In genomic region chr10:70890917-70891431, GRCh38 we compare ENCODE assay signal across 1 cellular context.
A peak's percentile ranks its signal among the peaks of the same experiment; 100 is the strongest.
TF ChIP-seq lines count a peak whose summit lies in the region.

No MANE protein-coding gene starts in this region.

TF ChIP-seq in K562, 482 proteins besides CTCF, POLR2A, EP300 and RAD21 (continued from another document and continues in another):
- TF ChIP-seq ZNF609 (CRISPR knock-in tag; IDR thresholded peaks at IDR 0.05; ENCODE audit: borderline replicate concordance) (no peak), TCF7L2 (IDR thresholded peaks at IDR 0.05; ENCODE audit: low read depth, low read length) (no peak), TBP (optimal IDR thresholded peaks at IDR 0.05; ENCODE audit: low read depth, low read length) (no peak), BRCA1 (IDR thresholded peaks at IDR 0.05) (no peak), BRCA1 (CRISPR knock-in tag; IDR thresholded peaks at IDR 0.05) (no peak), MTF1 (CRISPR knock-in tag; IDR thresholded peaks at IDR 0.05; ENCODE audit: borderline replicate concordance) (no peak), PRPF4 (IDR thresholded peaks at IDR 0.05; ENCODE audit: insufficient read depth, low read depth, low read length, poor library complexity, severe bottlenecking) (no peak), SAFB (IDR thresholded peaks at IDR 0.05; ENCODE audit: borderline replicate concordance, low read depth, low read length) (no peak), RHOXF2B (CRISPR knock-in tag; conservative IDR thresholded peaks at IDR 0.05) (no peak), SETDB1 (IDR thresholded peaks at IDR 0.05; ENCODE audit: low read length) (no peak), PHF20 (IDR thresholded peaks at IDR 0.05; ENCODE audit: partially characterized antibody) (no peak), ZNF75A (CRISPR knock-in tag; IDR thresholded peaks at IDR 0.05) (no peak), SNRNP70 (optimal IDR thresholded peaks at IDR 0.05; ENCODE audit: low read depth, low read length) (no peak), U2AF1 (optimal IDR thresholded peaks at IDR 0.05; ENCODE audit: low read depth, low read length) (no peak), ZNF232 (CRISPR knock-in tag; IDR thresholded peaks at IDR 0.05) (no peak), SP2 (IDR thresholded peaks at IDR 0.05; ENCODE audit: extremely low read depth, low read depth, low read length, poor library complexity, severe bottlenecking) (no peak), MEF2D (tag; conservative IDR thresholded peaks at IDR 0.05; ENCODE audit: low read depth) (no peak), SMARCB1 (IDR thresholded peaks at IDR 0.05; ENCODE audit: insufficient read length, low read depth) (no peak), NEUROD1 (IDR thresholded peaks at IDR 0.05; ENCODE audit: borderline replicate concordance, low read depth, low read length, partially characterized antibody) (no peak), SFPQ (IDR thresholded peaks at IDR 0.05; ENCODE audit: low read depth, low read length) (no peak), RNF219 (CRISPR knock-in tag; IDR thresholded peaks at IDR 0.05) (no peak), ZBTB7A (IDR thresholded peaks at IDR 0.05; ENCODE audit: borderline replicate concordance, control insufficient read depth, low read depth, low read length) (no peak), NCOR1 (IDR thresholded peaks at IDR 0.05) (no peak), OTX1 (CRISPR knock-in tag; IDR thresholded peaks at IDR 0.05) (no peak), PKNOX1 (IDR thresholded peaks at IDR 0.05) (peak; percentile 79), MTA1 (IDR thresholded peaks at IDR 0.05; ENCODE audit: borderline replicate concordance) (no peak), CREB1 (IDR thresholded peaks at IDR 0.05) (no peak), CREB1 (CRISPR knock-in tag; IDR thresholded peaks at IDR 0.05) (no peak; the same call in 1 of the 2 replicates), RBM39 (optimal IDR thresholded peaks at IDR 0.05; ENCODE audit: low read depth, low read length) (no peak), TBL1XR1 (IDR thresholded peaks at IDR 0.05; ENCODE audit: low read length in 2 of 2) (no peak), KDM4B (IDR thresholded peaks at IDR 0.05; ENCODE audit: borderline replicate concordance in 2 of 2, low read depth in 1 of 2) (no peak), XRCC3 (IDR thresholded peaks at IDR 0.05) (no peak), SMAD4 (CRISPR knock-in tag; conservative IDR thresholded peaks at IDR 0.05) (no peak)
- TF ChIP-seq, protein P1, sequence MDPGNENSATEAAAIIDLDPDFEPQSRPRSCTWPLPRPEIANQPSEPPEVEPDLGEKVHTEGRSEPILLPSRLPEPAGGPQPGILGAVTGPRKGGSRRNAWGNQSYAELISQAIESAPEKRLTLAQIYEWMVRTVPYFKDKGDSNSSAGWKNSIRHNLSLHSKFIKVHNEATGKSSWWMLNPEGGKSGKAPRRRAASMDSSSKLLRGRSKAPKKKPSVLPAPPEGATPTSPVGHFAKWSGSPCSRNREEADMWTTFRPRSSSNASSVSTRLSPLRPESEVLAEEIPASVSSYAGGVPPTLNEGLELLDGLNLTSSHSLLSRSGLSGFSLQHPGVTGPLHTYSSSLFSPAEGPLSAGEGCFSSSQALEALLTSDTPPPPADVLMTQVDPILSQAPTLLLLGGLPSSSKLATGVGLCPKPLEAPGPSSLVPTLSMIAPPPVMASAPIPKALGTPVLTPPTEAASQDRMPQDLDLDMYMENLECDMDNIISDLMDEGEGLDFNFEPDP (CRISPR knock-in tag; IDR thresholded peaks at IDR 0.05), result no peak
- TF ChIP-seq, protein P2, sequence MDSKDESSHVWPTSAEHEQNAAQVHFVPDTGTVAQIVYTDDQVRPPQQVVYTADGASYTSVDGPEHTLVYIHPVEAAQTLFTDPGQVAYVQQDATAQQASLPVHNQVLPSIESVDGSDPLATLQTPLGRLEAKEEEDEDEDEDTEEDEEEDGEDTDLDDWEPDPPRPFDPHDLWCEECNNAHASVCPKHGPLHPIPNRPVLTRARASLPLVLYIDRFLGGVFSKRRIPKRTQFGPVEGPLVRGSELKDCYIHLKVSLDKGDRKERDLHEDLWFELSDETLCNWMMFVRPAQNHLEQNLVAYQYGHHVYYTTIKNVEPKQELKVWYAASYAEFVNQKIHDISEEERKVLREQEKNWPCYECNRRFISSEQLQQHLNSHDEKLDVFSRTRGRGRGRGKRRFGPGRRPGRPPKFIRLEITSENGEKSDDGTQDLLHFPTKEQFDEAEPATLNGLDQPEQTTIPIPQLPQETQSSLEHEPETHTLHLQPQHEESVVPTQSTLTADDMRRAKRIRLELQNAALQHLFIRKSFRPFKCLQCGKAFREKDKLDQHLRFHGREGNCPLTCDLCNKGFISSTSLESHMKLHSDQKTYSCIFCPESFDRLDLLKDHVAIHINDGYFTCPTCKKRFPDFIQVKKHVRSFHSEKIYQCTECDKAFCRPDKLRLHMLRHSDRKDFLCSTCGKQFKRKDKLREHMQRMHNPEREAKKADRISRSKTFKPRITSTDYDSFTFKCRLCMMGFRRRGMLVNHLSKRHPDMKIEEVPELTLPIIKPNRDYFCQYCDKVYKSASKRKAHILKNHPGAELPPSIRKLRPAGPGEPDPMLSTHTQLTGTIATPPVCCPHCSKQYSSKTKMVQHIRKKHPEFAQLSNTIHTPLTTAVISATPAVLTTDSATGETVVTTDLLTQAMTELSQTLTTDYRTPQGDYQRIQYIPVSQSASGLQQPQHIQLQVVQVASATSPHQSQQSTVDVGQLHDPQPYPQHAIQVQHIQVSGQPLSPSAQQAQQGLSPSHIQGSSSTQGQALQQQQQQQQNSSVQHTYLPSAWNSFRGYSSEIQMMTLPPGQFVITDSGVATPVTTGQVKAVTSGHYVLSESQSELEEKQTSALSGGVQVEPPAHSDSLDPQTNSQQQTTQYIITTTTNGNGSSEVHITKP (IDR thresholded peaks at IDR 0.05; ENCODE audit: partially characterized antibody), result no peak
- TF ChIP-seq, protein P3, sequence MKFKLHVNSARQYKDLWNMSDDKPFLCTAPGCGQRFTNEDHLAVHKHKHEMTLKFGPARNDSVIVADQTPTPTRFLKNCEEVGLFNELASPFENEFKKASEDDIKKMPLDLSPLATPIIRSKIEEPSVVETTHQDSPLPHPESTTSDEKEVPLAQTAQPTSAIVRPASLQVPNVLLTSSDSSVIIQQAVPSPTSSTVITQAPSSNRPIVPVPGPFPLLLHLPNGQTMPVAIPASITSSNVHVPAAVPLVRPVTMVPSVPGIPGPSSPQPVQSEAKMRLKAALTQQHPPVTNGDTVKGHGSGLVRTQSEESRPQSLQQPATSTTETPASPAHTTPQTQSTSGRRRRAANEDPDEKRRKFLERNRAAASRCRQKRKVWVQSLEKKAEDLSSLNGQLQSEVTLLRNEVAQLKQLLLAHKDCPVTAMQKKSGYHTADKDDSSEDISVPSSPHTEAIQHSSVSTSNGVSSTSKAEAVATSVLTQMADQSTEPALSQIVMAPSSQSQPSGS (CRISPR knock-in tag; IDR thresholded peaks at IDR 0.05), result peak; percentile 53; the same call in 1 of the 2 replicates
- TF ChIP-seq, protein P4, sequence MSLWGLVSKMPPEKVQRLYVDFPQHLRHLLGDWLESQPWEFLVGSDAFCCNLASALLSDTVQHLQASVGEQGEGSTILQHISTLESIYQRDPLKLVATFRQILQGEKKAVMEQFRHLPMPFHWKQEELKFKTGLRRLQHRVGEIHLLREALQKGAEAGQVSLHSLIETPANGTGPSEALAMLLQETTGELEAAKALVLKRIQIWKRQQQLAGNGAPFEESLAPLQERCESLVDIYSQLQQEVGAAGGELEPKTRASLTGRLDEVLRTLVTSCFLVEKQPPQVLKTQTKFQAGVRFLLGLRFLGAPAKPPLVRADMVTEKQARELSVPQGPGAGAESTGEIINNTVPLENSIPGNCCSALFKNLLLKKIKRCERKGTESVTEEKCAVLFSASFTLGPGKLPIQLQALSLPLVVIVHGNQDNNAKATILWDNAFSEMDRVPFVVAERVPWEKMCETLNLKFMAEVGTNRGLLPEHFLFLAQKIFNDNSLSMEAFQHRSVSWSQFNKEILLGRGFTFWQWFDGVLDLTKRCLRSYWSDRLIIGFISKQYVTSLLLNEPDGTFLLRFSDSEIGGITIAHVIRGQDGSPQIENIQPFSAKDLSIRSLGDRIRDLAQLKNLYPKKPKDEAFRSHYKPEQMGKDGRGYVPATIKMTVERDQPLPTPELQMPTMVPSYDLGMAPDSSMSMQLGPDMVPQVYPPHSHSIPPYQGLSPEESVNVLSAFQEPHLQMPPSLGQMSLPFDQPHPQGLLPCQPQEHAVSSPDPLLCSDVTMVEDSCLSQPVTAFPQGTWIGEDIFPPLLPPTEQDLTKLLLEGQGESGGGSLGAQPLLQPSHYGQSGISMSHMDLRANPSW (CRISPR knock-in tag; IDR thresholded peaks at IDR 0.05), result no peak
- TF ChIP-seq, protein P5, sequence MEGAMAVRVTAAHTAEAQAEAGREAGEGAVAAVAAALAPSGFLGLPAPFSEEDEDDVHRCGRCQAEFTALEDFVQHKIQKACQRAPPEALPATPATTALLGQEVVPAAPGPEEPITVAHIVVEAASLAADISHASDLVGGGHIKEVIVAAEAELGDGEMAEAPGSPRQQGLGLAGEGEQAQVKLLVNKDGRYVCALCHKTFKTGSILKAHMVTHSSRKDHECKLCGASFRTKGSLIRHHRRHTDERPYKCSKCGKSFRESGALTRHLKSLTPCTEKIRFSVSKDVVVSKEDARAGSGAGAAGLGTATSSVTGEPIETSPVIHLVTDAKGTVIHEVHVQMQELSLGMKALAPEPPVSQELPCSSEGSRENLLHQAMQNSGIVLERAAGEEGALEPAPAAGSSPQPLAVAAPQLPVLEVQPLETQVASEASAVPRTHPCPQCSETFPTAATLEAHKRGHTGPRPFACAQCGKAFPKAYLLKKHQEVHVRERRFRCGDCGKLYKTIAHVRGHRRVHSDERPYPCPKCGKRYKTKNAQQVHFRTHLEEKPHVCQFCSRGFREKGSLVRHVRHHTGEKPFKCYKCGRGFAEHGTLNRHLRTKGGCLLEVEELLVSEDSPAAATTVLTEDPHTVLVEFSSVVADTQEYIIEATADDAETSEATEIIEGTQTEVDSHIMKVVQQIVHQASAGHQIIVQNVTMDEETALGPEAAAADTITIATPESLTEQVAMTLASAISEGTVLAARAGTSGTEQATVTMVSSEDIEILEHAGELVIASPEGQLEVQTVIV (CRISPR knock-in tag; IDR thresholded peaks at IDR 0.05; ENCODE audit: borderline replicate concordance), result no peak
